28 cellular contexts compared by ENCODE assay signal in the genomic region with DNA sequence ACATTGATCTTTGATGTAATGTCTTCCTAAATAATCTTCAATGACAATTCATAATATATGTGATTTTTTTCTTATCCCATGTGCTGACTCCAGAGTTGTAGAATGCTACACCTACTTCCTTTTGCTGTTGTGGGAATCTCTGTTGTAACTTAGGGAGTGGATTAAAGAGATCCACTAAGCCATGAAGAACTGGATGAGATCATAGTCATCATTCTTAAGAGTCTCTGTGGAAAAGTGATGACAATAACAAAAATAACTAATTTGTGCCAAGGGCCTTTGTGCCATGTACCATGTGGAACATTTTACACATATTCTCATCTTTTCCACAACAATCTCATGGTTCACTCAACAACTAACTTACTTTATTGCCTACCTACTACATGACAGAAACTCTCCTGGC.
DNase-seq lines count a peak whose midpoint lies in the region; ATAC-seq, FAIRE-seq and TF ChIP-seq lines count a peak whose summit lies in the region.
"Had no signal": no experiment of that assay in that cellular context is flagged by ENCODE, and none has a peak within 500 bp of the region (broad histone marks: within the 10 kb centered on the region; RNA-seq: fewer than 3 reads in every experiment).

No MANE protein-coding gene starts in this region.

- FAIRE-seq in bronchial epithelial cell (lab: Jason Lieb, UNC): no peak
- FAIRE-seq: HTR-8/SVneo had no signal

- H3K4me1 ChIP-seq in SK-N-SH (ENCODE audit: control insufficient read depth in 1 of 2, insufficient read depth in 2 of 2, low read depth in 1 of 2, low read length in 1 of 2) (peaks cover 12 to 13% of the 10 kb centered on the region in 2 experiments), right cardiac atrium (ENCODE audit: control insufficient read depth, insufficient read depth, low read length) (no peaks in the 10 kb centered on the region)
- H3K4me1 ChIP-seq: thyroid gland had no signal

- H3K4me3 ChIP-seq in SK-N-SH (ENCODE audit: low read depth in 2 of 2, low read length in 1 of 2) (no peak overlapping the region), bronchial epithelial cell (ENCODE audit: low read depth, low read length) (no peak overlapping the region), right cardiac atrium (ENCODE audit: low read length) (no peak overlapping the region)
- H3K4me3 ChIP-seq: GM23338, thyroid gland had no signal

- intact Hi-C loops in right cardiac atrium (cut with DNase I): no loop called here

- TF ChIP-seq CTCF in SK-N-SH (IDR thresholded peaks at IDR 0.05) (no peak), bronchial epithelial cell (IDR thresholded peaks at IDR 0.05; ENCODE audit: insufficient read depth, low read length, severe bottlenecking) (no peak)

- H3K36me3 ChIP-seq in SK-N-SH (replicated peaks in 1 of 2; ENCODE audit: control insufficient read depth in 1 of 2, insufficient read depth in 2 of 2, low read length in 1 of 2): no peaks in the 10 kb centered on the region
- no peaks in the 10 kb centered on the region for H3K36me3 ChIP-seq in bronchial epithelial cell (ENCODE audit: control insufficient read depth, insufficient read depth, low read length)
- H3K36me3 ChIP-seq: thyroid gland had no signal

- H3K9ac ChIP-seq in SK-N-SH: no peak overlapping the region
- H3K9ac ChIP-seq: KMS-11 had no signal

- no peak for TF ChIP-seq EP300 in SK-N-SH (IDR thresholded peaks at IDR 0.05; ENCODE audit: borderline replicate concordance in 1 of 2, low read depth in 1 of 2, low read length in 1 of 2)

- H3F3A ChIP-seq in SK-N-SH (replicated peaks; ENCODE audit: insufficient read depth): peaks cover 37% of the 10 kb centered on the region

- peak overlapping the region; percentile 65; the same call in 1 of the 2 replicates for H3K4me2 ChIP-seq in SK-N-SH
- H3K4me2 ChIP-seq: GM23338, KMS-11 had no signal

- ATAC-seq in SK-N-SH treated with all-trans-retinoic acid at 6 μM for 48 hours (no peak), HG03520 (IDR thresholded peaks at IDR 0.05; ENCODE audit: unreplicated experiment) (no peak), right cardiac atrium (no peak)
- ATAC-seq: CD8-positive, alpha-beta T cell; GM23338; left lobe of liver; T-helper 17 cell; WTC11 had no signal

- POLR2A ChIA-PET in SK-N-SH (lab: Yijun Ruan, JAX): no interaction called here

- no peaks in the 10 kb centered on the region for H3K9me2 ChIP-seq in SK-N-SH

- no peaks in the 10 kb centered on the region for H3K79me2 ChIP-seq in SK-N-SH (ENCODE audit: insufficient read depth)

- H3K9me3 ChIP-seq in SK-N-SH (no peaks in the 10 kb centered on the region), right cardiac atrium (ENCODE audit: control insufficient read depth, low read length) (no peaks in the 10 kb centered on the region)
- H3K9me3 ChIP-seq: thyroid gland had no signal

- no peaks in the 10 kb centered on the region for H4K20me1 ChIP-seq in SK-N-SH (ENCODE audit: insufficient read depth)

- CTCF ChIA-PET in SK-N-SH (lab: Yijun Ruan, JAX): no interaction called here

- H3K27ac ChIP-seq in SK-N-SH (ENCODE audit: low read depth in 2 of 2, low read length in 1 of 2) (peak overlapping the region in 1 of 2 experiments; percentile 98; a peak in 3 of 4 replicates), right cardiac atrium (ENCODE audit: low read length) (no peak overlapping the region)
- H3K27ac ChIP-seq: 22Rv1, KMS-11, thyroid gland had no signal

- no peak for TF ChIP-seq RAD21 in SK-N-SH (IDR thresholded peaks at IDR 0.05; ENCODE audit: low read length)

- no peak for DNase-seq in SK-N-SH
- peak; percentile 40 for DNase-seq in bronchial epithelial cell (ENCODE audit: low read depth)
- DNase-seq in kidney glomerular epithelial cell (lab: John Stamatoyannopoulos, UW): peak; percentile 78
- DNase-seq in NCI-H226: no peak
- DNase-seq in right cardiac atrium: no peak
- DNase-seq in GOT3 (lab: John Stamatoyannopoulos, UW): no peak
- DNase-seq: activated CD4-positive, alpha-beta T cell treated with anti-CD3 and anti-CD28 coated beads, Interleukin-2, amount 50 U/mL, for 1 hour; activated naive CD4-positive, alpha-beta T cell treated with anti-CD3 and anti-CD28 coated beads, Interleukin-2, amount 10 ng/mL, durations not matched to agents 7 days and 5 days; AML-193; anterior cingulate cortex; caudate nucleus; CD8-positive, alpha-beta T cell; GF-D8; naive B cell; NCI-H146; NCI-H2171; NCI-H524; retina; T-helper 17 cell; thyroid gland had no signal

- H2AFZ ChIP-seq in SK-N-SH (ENCODE audit: low read depth): no peak overlapping the region
- H2AFZ ChIP-seq: GM23338 had no signal

- H3K27me3 ChIP-seq in SK-N-SH (ENCODE audit: insufficient read depth) (no peaks in the 10 kb centered on the region), bronchial epithelial cell (ENCODE audit: control insufficient read depth, insufficient read depth, low read length) (no peaks in the 10 kb centered on the region), right cardiac atrium (ENCODE audit: control insufficient read depth, insufficient read depth) (no peaks in the 10 kb centered on the region)
- H3K27me3 ChIP-seq: thyroid gland had no signal

TF ChIP-seq in SK-N-SH, 30 proteins besides CTCF, POLR2A, EP300 and RAD21 (continues in another document):
- no peak for TF ChIP-seq CHD2 (IDR thresholded peaks at IDR 0.05; ENCODE audit: low read length, partially characterized antibody)
- TF ChIP-seq, protein P1, sequence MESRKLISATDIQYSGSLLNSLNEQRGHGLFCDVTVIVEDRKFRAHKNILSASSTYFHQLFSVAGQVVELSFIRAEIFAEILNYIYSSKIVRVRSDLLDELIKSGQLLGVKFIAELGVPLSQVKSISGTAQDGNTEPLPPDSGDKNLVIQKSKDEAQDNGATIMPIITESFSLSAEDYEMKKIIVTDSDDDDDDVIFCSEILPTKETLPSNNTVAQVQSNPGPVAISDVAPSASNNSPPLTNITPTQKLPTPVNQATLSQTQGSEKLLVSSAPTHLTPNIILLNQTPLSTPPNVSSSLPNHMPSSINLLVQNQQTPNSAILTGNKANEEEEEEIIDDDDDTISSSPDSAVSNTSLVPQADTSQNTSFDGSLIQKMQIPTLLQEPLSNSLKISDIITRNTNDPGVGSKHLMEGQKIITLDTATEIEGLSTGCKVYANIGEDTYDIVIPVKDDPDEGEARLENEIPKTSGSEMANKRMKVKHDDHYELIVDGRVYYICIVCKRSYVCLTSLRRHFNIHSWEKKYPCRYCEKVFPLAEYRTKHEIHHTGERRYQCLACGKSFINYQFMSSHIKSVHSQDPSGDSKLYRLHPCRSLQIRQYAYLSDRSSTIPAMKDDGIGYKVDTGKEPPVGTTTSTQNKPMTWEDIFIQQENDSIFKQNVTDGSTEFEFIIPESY (IDR thresholded peaks at IDR 0.05; ENCODE audit: borderline replicate concordance, low read depth): no peak
- no peak for TF ChIP-seq POLR2AphosphoS5 (IDR thresholded peaks at IDR 0.05; ENCODE audit: low read depth, low read length)
- no peak for TF ChIP-seq FOXJ3 (CRISPR knock-in tag; IDR thresholded peaks at IDR 0.05)
- no peak for TF ChIP-seq NFIC (IDR thresholded peaks at IDR 0.05; ENCODE audit: borderline replicate concordance)
- no peak for TF ChIP-seq RFX5 (IDR thresholded peaks at IDR 0.05; ENCODE audit: low read length)
- TF ChIP-seq EZH2phosphoT487 (IDR thresholded peaks at IDR 0.05; ENCODE audit: borderline replicate concordance, low read depth): no peak
- TF ChIP-seq MEF2A (IDR thresholded peaks at IDR 0.05; ENCODE audit: borderline replicate concordance, low read depth): no peak
- no peak for TF ChIP-seq SIN3A (IDR thresholded peaks at IDR 0.05; ENCODE audit: borderline replicate concordance, low read depth, low read length)
- no peak for TF ChIP-seq MXI1 (IDR thresholded peaks at IDR 0.05; ENCODE audit: low read depth, low read length)

TF ChIP-seq in SK-N-SH treated with all-trans-retinoic acid at 6 μM for 48 hours, 23 proteins besides CTCF, POLR2A, EP300 and RAD21 (continues in another document):
- no peak for TF ChIP-seq PPARA (CRISPR knock-in tag; IDR thresholded peaks at IDR 0.05; ENCODE audit: borderline replicate concordance)
- no peak for TF ChIP-seq ESRRG (CRISPR knock-in tag; IDR thresholded peaks at IDR 0.05)
- TF ChIP-seq SNAI2 (CRISPR knock-in tag; IDR thresholded peaks at IDR 0.05): no peak
- TF ChIP-seq POU6F1 (CRISPR knock-in tag; IDR thresholded peaks at IDR 0.05; ENCODE audit: borderline replicate concordance, low read depth): no peak
- no peak for TF ChIP-seq BACH2 (CRISPR knock-in tag; IDR thresholded peaks at IDR 0.05; ENCODE audit: borderline replicate concordance)
- TF ChIP-seq RARB (CRISPR knock-in tag; IDR thresholded peaks at IDR 0.05): no peak
- no peak for TF ChIP-seq ZNF565 (CRISPR knock-in tag; conservative IDR thresholded peaks at IDR 0.05; ENCODE audit: low read depth)
- no peak for TF ChIP-seq ZC3H10 (CRISPR knock-in tag; IDR thresholded peaks at IDR 0.05)
- no peak for TF ChIP-seq GLIS3 (CRISPR knock-in tag; IDR thresholded peaks at IDR 0.05)
- TF ChIP-seq CSRNP3 (CRISPR knock-in tag; IDR thresholded peaks at IDR 0.05): no peak
- TF ChIP-seq ISL1 (CRISPR knock-in tag; IDR thresholded peaks at IDR 0.05): no peak
- TF ChIP-seq TCF4 (CRISPR knock-in tag; IDR thresholded peaks at IDR 0.05; ENCODE audit: borderline replicate concordance): no peak

Comparison
In these comparisons a context has a peak if more than half of its experiments do, and no peak if none do; other contexts are left out.
1. DNase-seq: peak in bronchial epithelial cell (single experiment) and kidney glomerular epithelial cell (single experiment); none in SK-N-SH (single experiment), NCI-H226 (single experiment), right cardiac atrium (0 of 3) and GOT3 (single experiment).